ENCODE assay signal across 12 cellular contexts in the genomic region with DNA sequence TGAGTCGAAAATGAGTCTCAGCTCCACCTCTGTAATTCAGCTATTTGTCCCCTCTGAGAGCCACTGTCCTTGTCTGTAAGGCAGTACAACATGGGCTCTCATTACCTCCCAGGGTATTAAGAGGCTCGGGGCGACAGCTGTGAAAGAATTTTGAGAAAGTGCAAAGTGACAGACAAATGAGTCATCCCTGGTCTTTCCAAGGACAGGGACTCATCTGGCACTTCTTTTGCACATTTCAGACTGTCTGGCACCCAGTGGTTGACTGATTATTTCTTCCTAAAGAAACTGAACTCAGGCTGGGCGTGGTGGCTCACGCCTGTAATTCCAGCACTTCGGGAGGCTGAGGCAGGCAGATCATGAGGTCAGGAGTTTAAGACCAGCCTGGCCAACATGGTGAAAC.
DNase-seq lines count a peak whose midpoint lies in the region; ATAC-seq and TF ChIP-seq lines count a peak whose summit lies in the region.
"Had no signal": no experiment of that assay in that cellular context is flagged by ENCODE, and none has a peak within 500 bp of the region (broad histone marks: within the 10 kb centered on the region; RNA-seq: fewer than 3 reads in every experiment).

No MANE protein-coding gene starts in this region.

- peak overlapping the region; percentile 87 for H3K27ac ChIP-seq in RWPE1
- no peak overlapping the region for H3K27ac ChIP-seq in right cardiac atrium (ENCODE audit: low read length)
- H3K27ac ChIP-seq in naive thymus-derived CD4-positive, alpha-beta T cell (ENCODE audit: low read depth, low read length): no peak overlapping the region
- H3K27ac ChIP-seq in Karpas-422 (ENCODE audit: low read length): no peak overlapping the region
- no peak overlapping the region for H3K27ac ChIP-seq in OCI-LY7 (ENCODE audit: low read depth, low read length, poor library complexity, severe bottlenecking)

- H3K9ac ChIP-seq in Karpas-422 (ENCODE audit: low read length): no peak overlapping the region

- DNase-seq in AG08395 (ENCODE audit: low spot score): peak; percentile 70
- DNase-seq in D341Med (ENCODE audit: low spot score): peak; percentile 78
- DNase-seq in RWPE1 (ENCODE audit: low spot score): peak; percentile 24
- DNase-seq in right cardiac atrium: peak in 1 of 3 donors; percentile 49
- no peak for DNase-seq in naive thymus-derived CD4-positive, alpha-beta T cell
- no peak for DNase-seq in SK-N-DZ (ENCODE audit: low spot score)
- DNase-seq in Karpas-422: no peak
- DNase-seq in OCI-LY7 (ENCODE audit: low spot score): no peak
- DNase-seq: activated gamma-delta T cell, lower lobe of right lung, NCI-H1694 treated with DMSO at 0.1 percent for 48 hours had no signal

- peak; percentile 51 to 62 for ATAC-seq in right cardiac atrium
- no peak for ATAC-seq in naive thymus-derived CD4-positive, alpha-beta T cell
- ATAC-seq: lower lobe of right lung had no signal

- intact Hi-C loops in right cardiac atrium (cut with DNase I): no loop called here
- intact Hi-C loops in naive thymus-derived CD4-positive, alpha-beta T cell (cut with micrococcal nuclease): no loop called here
- intact Hi-C loops in OCI-LY7 (cut with micrococcal nuclease; ENCODE audit: unreplicated experiment): no loop called here

- H3K79me2 ChIP-seq in Karpas-422 (ENCODE audit: low read length) (no peaks in the 10 kb centered on the region), OCI-LY7 (ENCODE audit: insufficient read depth, low read depth, low read length) (no peaks in the 10 kb centered on the region)

- H4K20me1 ChIP-seq in Karpas-422 (ENCODE audit: insufficient read depth, low read depth, low read length) (peaks cover 32% of the 10 kb centered on the region), OCI-LY7 (ENCODE audit: insufficient read depth, low read length) (peaks cover 4% of the 10 kb centered on the region; the same call in 1 of the 2 replicates)

- H3K9me2 ChIP-seq in Karpas-422 (replicated peaks; ENCODE audit: insufficient read depth, low read length) (no peaks in the 10 kb centered on the region), OCI-LY7 (ENCODE audit: insufficient read depth, low read length) (no peaks in the 10 kb centered on the region)

- H3K4me2 ChIP-seq in Karpas-422 (ENCODE audit: low read depth, low read length, poor library complexity, severe bottlenecking): no peak overlapping the region
- no peak overlapping the region for H3K4me2 ChIP-seq in OCI-LY7 (ENCODE audit: low read length)

- H3K4me1 ChIP-seq in right cardiac atrium (ENCODE audit: control insufficient read depth, insufficient read depth, low read length): peaks cover 22% of the 10 kb centered on the region
- no peaks in the 10 kb centered on the region for H3K4me1 ChIP-seq in naive thymus-derived CD4-positive, alpha-beta T cell (ENCODE audit: control insufficient read depth in 2 of 2, insufficient read depth in 2 of 2, low read length in 2 of 2)
- H3K4me1 ChIP-seq in Karpas-422 (ENCODE audit: low read length): no peaks in the 10 kb centered on the region
- H3K4me1 ChIP-seq in OCI-LY7 (ENCODE audit: insufficient read depth, low read length, poor library complexity, severe bottlenecking): no peaks in the 10 kb centered on the region

- H3K27me3 ChIP-seq in right cardiac atrium (ENCODE audit: control insufficient read depth, insufficient read depth) (no peaks in the 10 kb centered on the region), Karpas-422 (ENCODE audit: low read length) (no peaks in the 10 kb centered on the region)
- H3K27me3 ChIP-seq in naive thymus-derived CD4-positive, alpha-beta T cell (ENCODE audit: control insufficient read depth in 2 of 2, insufficient read depth in 2 of 2, low read length in 2 of 2): no peaks in the 10 kb centered on the region

- H3K27ac Mint-ChIP-seq in naive thymus-derived CD4-positive, alpha-beta T cell: no peak overlapping the region
- H3K27ac Mint-ChIP-seq: T-helper 1 cell treated with Interleukin-12 subunit alpha and Interleukin-12 subunit beta and Interleukin-4 antibody, amounts not matched to agents 30 μg/mL and 1 μg/mL, for 36 hours had no signal

- no peaks in the 10 kb centered on the region for H3K9me3 ChIP-seq in right cardiac atrium (ENCODE audit: control insufficient read depth, low read length)
- no peaks in the 10 kb centered on the region for H3K9me3 ChIP-seq in naive thymus-derived CD4-positive, alpha-beta T cell (ENCODE audit: control insufficient read depth in 2 of 3, low read length in 3 of 3)
- no peaks in the 10 kb centered on the region for H3K9me3 ChIP-seq in Karpas-422 (ENCODE audit: low read length)
- H3K9me3 ChIP-seq in OCI-LY7 (ENCODE audit: low read length): no peaks in the 10 kb centered on the region
- H3K9me3 ChIP-seq: lower lobe of right lung had no signal

- no peak for TF ChIP-seq CTCF in RWPE1 (conservative IDR thresholded peaks at IDR 0.05; ENCODE audit: low read depth)
- no peak for TF ChIP-seq CTCF in OCI-LY7 (conservative IDR thresholded peaks at IDR 0.05; ENCODE audit: low read length)

- H3K9me3 Mint-ChIP-seq in naive thymus-derived CD4-positive, alpha-beta T cell: no peaks in the 10 kb centered on the region
- H3K9me3 Mint-ChIP-seq: T-helper 1 cell treated with Interleukin-12 subunit alpha and Interleukin-12 subunit beta and Interleukin-4 antibody, amounts not matched to agents 30 μg/mL and 1 μg/mL, for 36 hours had no signal

- H2AFZ ChIP-seq in Karpas-422 (ENCODE audit: low read length) (no peak overlapping the region), OCI-LY7 (ENCODE audit: low read length) (no peak overlapping the region)

- peaks cover 8 to 55% (median 41%) of the 10 kb centered on the region in 7 donors for H3K4me1 Mint-ChIP-seq in naive thymus-derived CD4-positive, alpha-beta T cell

- no peaks in the 10 kb centered on the region for H3K36me3 ChIP-seq in naive thymus-derived CD4-positive, alpha-beta T cell (ENCODE audit: control insufficient read depth in 2 of 3, insufficient read depth in 3 of 3, low read length in 3 of 3)
- H3K36me3 ChIP-seq in Karpas-422 (ENCODE audit: insufficient read depth, low read length) (no peaks in the 10 kb centered on the region), OCI-LY7 (ENCODE audit: insufficient read depth, low read length) (no peaks in the 10 kb centered on the region)
- H3K36me3 ChIP-seq: lower lobe of right lung had no signal

- H3K4me3 Mint-ChIP-seq in naive thymus-derived CD4-positive, alpha-beta T cell: no peak overlapping the region
- H3K4me3 Mint-ChIP-seq: T-helper 1 cell treated with Interleukin-12 subunit alpha and Interleukin-12 subunit beta and Interleukin-4 antibody, amounts not matched to agents 30 μg/mL and 1 μg/mL, for 36 hours had no signal

- CTCF ChIA-PET in RWPE1 (lab: Yijun Ruan, JAX): no interaction called here
- CTCF ChIA-PET in naive thymus-derived CD4-positive, alpha-beta T cell (lab: Charles Lee): no interaction called here
- CTCF ChIA-PET in OCI-LY7 (lab: Charles Lee; ENCODE audit: unreplicated experiment): no interaction called here

- no peaks in the 10 kb centered on the region for H3K36me3 Mint-ChIP-seq in naive thymus-derived CD4-positive, alpha-beta T cell

- H3K27me3 Mint-ChIP-seq in naive thymus-derived CD4-positive, alpha-beta T cell: no peaks in the 10 kb centered on the region

- H3K4me3 ChIP-seq in right cardiac atrium (ENCODE audit: low read length) (no peak overlapping the region), Karpas-422 (ENCODE audit: low read length) (no peak overlapping the region), OCI-LY7 (ENCODE audit: low read depth, low read length, poor library complexity, severe bottlenecking) (no peak overlapping the region)
- no peak overlapping the region for H3K4me3 ChIP-seq in naive thymus-derived CD4-positive, alpha-beta T cell (ENCODE audit: low read length)
- H3K4me3 ChIP-seq: lower lobe of right lung had no signal

- no TSS peak for BruUV-seq in OCI-LY7 (replicated peaks; lab: Mats Ljungman, UMichigan)

- 51% methylated on average over 6 of the region's 6 CpGs for WGBS in right cardiac atrium

- POLR2A ChIA-PET in RWPE1 (lab: Yijun Ruan, JAX; ENCODE audit: low non-redundant PET) (no interaction called here), OCI-LY7 (lab: Charles Lee) (no interaction called here)
- POLR2A ChIA-PET in naive thymus-derived CD4-positive, alpha-beta T cell (lab: Charles Lee): interaction anchor here (0.6 kb wide), 1 partner anchor 29 kb away, joined by 3 read pairs; no protein-coding TSS in a partner anchor

Comparison
In these comparisons a context has a peak if more than half of its experiments do, and no peak if none do; other contexts are left out.
1. DNase-seq: peak in AG08395 (single experiment), D341Med (single experiment) and RWPE1 (single experiment); none in naive thymus-derived CD4-positive, alpha-beta T cell (0 of 9), SK-N-DZ (single experiment), Karpas-422 (single experiment) and OCI-LY7 (single experiment).